23 cellular contexts compared by ENCODE assay signal in genomic region chr1:22303816-22304215, GRCh38.
"Had no signal": no experiment of that assay in that cellular context is flagged by ENCODE, and none has a peak within 500 bp of the region (broad histone marks: within the 10 kb centered on the region; RNA-seq: fewer than 3 reads in every experiment).

No MANE protein-coding gene starts in this region.

- H3K9ac ChIP-seq: KMS-11, SK-N-SH had no signal

- H3K4me1 Mint-ChIP-seq: T-cell had no signal

- ATAC-seq: T-cell had no signal

- H3K27ac Mint-ChIP-seq: T-cell; T-helper 1 cell treated with Interleukin-12 subunit alpha and Interleukin-12 subunit beta and Interleukin-4 antibody, amounts not matched to agents 30 μg/mL and 1 μg/mL, for 36 hours had no signal

- H3K27ac ChIP-seq: HL-60, KMS-11 had no signal

- H3K9me3 Mint-ChIP-seq: T-helper 1 cell treated with Interleukin-12 subunit alpha and Interleukin-12 subunit beta and Interleukin-4 antibody, amounts not matched to agents 30 μg/mL and 1 μg/mL, for 36 hours had no signal

- DNase-seq: IMR-90, Kasumi-1, MM.1S, NCI-H1092 treated with DMSO at 0.1 percent for 48 hours, NCI-H1436, NCI-H187 treated with DMSO at 0.1 percent for 48 hours, NCI-H2029 treated with DMSO at 0.1 percent for 48 hours, NCI-H2171 treated with DMSO at 0.1 percent for 48 hours, NCI-H226, NCI-H446, NCI-H510A, NCI-H524 treated with DMSO at 0.1 percent for 48 hours, NCI-H69, NCI-H774, Right ventricle myocardium superior, RPMI8226, SIG-M5, SK-N-SH, SW 1271, T-cell had no signal

- H3K9me2 ChIP-seq: SK-N-SH had no signal

- H3K36me3 Mint-ChIP-seq: T-cell had no signal

- H3K4me2 ChIP-seq: KMS-11, SK-N-SH had no signal

- H3K9me3 ChIP-seq: SK-N-SH had no signal

- H3K4me3 Mint-ChIP-seq: T-cell; T-helper 1 cell treated with Interleukin-12 subunit alpha and Interleukin-12 subunit beta and Interleukin-4 antibody, amounts not matched to agents 30 μg/mL and 1 μg/mL, for 36 hours had no signal
